ENCODE assay signal across 8 cellular contexts in the genomic region with DNA sequence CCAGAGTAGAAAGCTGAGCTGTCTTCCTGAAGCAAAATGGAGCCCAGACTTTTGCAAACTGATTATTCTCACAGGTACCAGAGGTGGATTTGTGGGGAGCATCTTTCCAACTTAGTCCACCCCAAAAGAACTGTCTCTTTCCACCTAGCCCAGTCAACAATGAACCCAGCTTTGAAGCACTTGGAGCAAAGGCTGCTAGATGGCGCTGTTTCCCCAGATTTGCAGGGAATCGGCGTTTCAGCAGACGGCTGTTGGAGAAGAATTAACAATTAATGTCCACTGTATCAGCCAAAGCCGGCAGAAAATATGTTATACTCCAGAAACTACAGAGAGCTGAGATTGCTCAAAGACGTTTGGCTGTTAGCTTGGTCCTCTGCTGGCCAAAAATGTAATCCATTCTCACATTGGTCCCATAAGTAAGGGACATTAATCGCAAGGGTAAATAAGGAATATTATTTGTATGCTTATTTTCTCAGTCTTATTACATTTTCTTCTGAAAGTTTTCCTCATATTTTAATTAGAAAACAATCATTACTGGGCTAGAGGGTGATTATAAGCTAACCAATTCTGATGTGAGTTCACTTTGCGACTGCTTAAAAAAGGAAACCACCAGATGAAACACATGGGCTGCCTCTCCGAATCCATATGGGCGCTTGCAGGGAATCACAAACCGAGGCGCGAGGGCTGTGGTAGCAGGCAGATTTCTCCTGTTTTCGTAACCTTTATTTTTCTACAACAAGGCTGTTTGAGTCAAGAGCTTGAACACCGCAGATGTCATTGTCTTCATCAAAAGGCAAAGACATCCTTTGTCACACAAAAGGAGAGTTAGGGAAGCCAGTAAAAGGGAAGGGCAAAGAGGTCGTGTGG.
A peak's percentile ranks its signal among the peaks of the same experiment; 100 is the strongest.
DNase-seq lines count a peak whose midpoint lies in the region; ATAC-seq, FAIRE-seq and TF ChIP-seq lines count a peak whose summit lies in the region.

No MANE protein-coding gene starts in this region.

- no peak for TF ChIP-seq EP300 in H1 (IDR thresholded peaks at IDR 0.05; ENCODE audit: borderline replicate concordance in 1 of 2, low read depth in 2 of 2, low read length in 2 of 2)

- H3K9me3 ChIP-seq in H1 (ENCODE audit: insufficient read depth in 2 of 2, low read depth in 1 of 2, low read length in 1 of 2) = no peaks in the 10 kb centered on the region

- POLR2A ChIA-PET in H1 (lab: Charles Lee; ENCODE audit: partially characterized antibody) = no interaction called here

- no peak overlapping the region for H4K8ac ChIP-seq in H1 (ENCODE audit: extremely low read depth, insufficient read depth, low read length)

- peak overlapping the region; percentile 93; the same call in 1 of the 2 replicates for H2AFZ ChIP-seq in H1 (ENCODE audit: low read length)

- ATAC-seq in GM18909 (IDR thresholded peaks at IDR 0.05; ENCODE audit: poor library complexity, unreplicated experiment) = peak; percentile 69
- ATAC-seq in GM19467 (IDR thresholded peaks at IDR 0.05; ENCODE audit: unreplicated experiment) = no peak
- no peak for ATAC-seq in HG02973 (IDR thresholded peaks at IDR 0.05; ENCODE audit: unreplicated experiment)

- H3K36me3 ChIP-seq in H1 (ENCODE audit: control insufficient read depth in 2 of 4, insufficient read depth in 4 of 4, low read length in 3 of 4) = no peaks in the 10 kb centered on the region

- H3K9ac ChIP-seq in H1 (replicated peaks in 1 of 4; ENCODE audit: extremely low read depth in 1 of 4, low read depth in 3 of 4, low read length in 3 of 4) = no peak overlapping the region

- H3K9me3 Mint-ChIP-seq in mesothelial cell of epicardium = no peaks in the 10 kb centered on the region

- DNase-seq in Caki2 (ENCODE audit: low read depth) (peak; percentile 8), LoVo (ENCODE audit: low spot score) (peak; percentile 67), RPMI8226 (peak; percentile 84), H1 (ENCODE audit: low read depth in 1 of 2, low spot score in 2 of 2) (peak; percentile 33 to 88), mesothelial cell of epicardium (ENCODE audit: low spot score in 2 of 2, unreplicated experiment in 2 of 2) (peak; percentile 38 to 82)

- no peak overlapping the region for H4K91ac ChIP-seq in H1 (replicated peaks; ENCODE audit: insufficient read length, low read length)

- in situ Hi-C loops in Caki2 (cut with HindIII; ENCODE audit: low pct_unique_long_range_greater_than_20kb, low sequenced_read_pairs) = no loop called here

- no peak overlapping the region for H3K4ac ChIP-seq in H1 (replicated peaks; ENCODE audit: insufficient read length, low read depth, low read length)

- no peaks in the 10 kb centered on the region for H3K23me2 ChIP-seq in H1 (ENCODE audit: low read depth, low read length)

- H3K23ac ChIP-seq in H1 (ENCODE audit: insufficient read length) = no peak overlapping the region

- H3K4me3 Mint-ChIP-seq in mesothelial cell of epicardium = no peak overlapping the region

- TF ChIP-seq CTCF in H1 (IDR thresholded peaks at IDR 0.05; ENCODE audit: control extremely low read depth in 1 of 3, insufficient read depth in 1 of 3, low read depth in 1 of 3, low read length in 3 of 3) (peak; percentile 77 to 91 (median 82)), mesothelial cell of epicardium (IDR thresholded peaks at IDR 0.05; ENCODE audit: unreplicated experiment) (peak; percentile 78)

- H2BK20ac ChIP-seq in H1 (ENCODE audit: low read length) = no peak overlapping the region

- H3K79me2 ChIP-seq in H1 (ENCODE audit: control insufficient read depth in 1 of 2, insufficient read depth in 2 of 2, low read length in 2 of 2) = no peaks in the 10 kb centered on the region

- no peaks in the 10 kb centered on the region for H4K20me1 ChIP-seq in H1 (replicated peaks in 1 of 2; ENCODE audit: control insufficient read depth in 1 of 2, insufficient read depth in 2 of 2, low read length in 2 of 2)

- no peak overlapping the region for H2BK15ac ChIP-seq in H1 (ENCODE audit: low read length)

- H3K27me3 Mint-ChIP-seq in mesothelial cell of epicardium (ENCODE audit: low read depth) = peaks cover 47% of the 10 kb centered on the region

- H3K4me1 ChIP-seq in H1 (replicated peaks in 1 of 4; ENCODE audit: control insufficient read depth in 3 of 4, insufficient read depth in 4 of 4, low read length in 3 of 4) = peaks cover 0 to 11% (median 8%) of the 10 kb centered on the region in 4 experiments; a peak in 5 of 7 replicates

- CTCF ChIA-PET in H1 (lab: Charles Lee; ENCODE audit: partially characterized antibody) = interaction anchor here (0.7 to 3.7 kb wide), 28 partner anchors 10 to 521 kb away, joined by 3 to 24 read pairs (median 4); no protein-coding TSS in a partner anchor

- peak; percentile 58 for FAIRE-seq in H1 (lab: Jason Lieb, UNC)

- 44% methylated on average over 16 of the region's 16 CpGs; no CpG with 5 or more reads in 1 of the 2 experiments for WGBS in H1 (ENCODE audit: extremely low coverage in 1 of 2, insufficient coverage in 1 of 2, insufficient read length in 1 of 2, insufficient replicate concordance in 2 of 2, low coverage in 1 of 2, low lambda C conversion rate in 2 of 2, missing lambda C conversion rate in 1 of 2), 2 experiments

- no peak overlapping the region for H4K5ac ChIP-seq in H1 (ENCODE audit: insufficient read length, low read depth, low read length)

- no peaks in the 10 kb centered on the region for H3K4me1 Mint-ChIP-seq in mesothelial cell of epicardium

- H2BK5ac ChIP-seq in H1 (ENCODE audit: low read depth, low read length) = no peak overlapping the region

- TF ChIP-seq POLR2A in H1 (IDR thresholded peaks at IDR 0.05; ENCODE audit: control extremely low read depth in 1 of 2, low read depth in 2 of 2, low read length in 2 of 2) = no peak

- no peaks in the 10 kb centered on the region for H3K36me3 Mint-ChIP-seq in mesothelial cell of epicardium

- H3K14ac ChIP-seq in H1 (ENCODE audit: insufficient read length) = no peak overlapping the region

- no peak overlapping the region for H3K27ac ChIP-seq in H1 (ENCODE audit: low read depth, low read length)

- H3K4me3 ChIP-seq in H1 (ENCODE audit: extremely low read depth in 1 of 4, insufficient read depth in 2 of 4, low read depth in 3 of 4, low read length in 4 of 4) = peak overlapping the region in 1 of 4 experiments; percentile 13; a peak in 1 of 8 replicates

- H2BK120ac ChIP-seq in H1 (replicated peaks; ENCODE audit: low read depth, low read length) = no peak overlapping the region

- H3K27ac Mint-ChIP-seq in mesothelial cell of epicardium = no peak overlapping the region

- no peaks in the 10 kb centered on the region for H3K79me1 ChIP-seq in H1 (ENCODE audit: low read depth, low read length)

- peak overlapping the region; percentile 31; a peak in 3 of 4 replicates for H3K4me2 ChIP-seq in H1 (ENCODE audit: insufficient read depth in 1 of 2, low read depth in 2 of 2, low read length in 2 of 2)

- H3K27me3 ChIP-seq in H1 (replicated peaks in 1 of 4; ENCODE audit: control insufficient read depth in 3 of 4, extremely low read depth in 1 of 4, insufficient read depth in 3 of 4, low read length in 3 of 4) = no peaks in the 10 kb centered on the region

- H3K18ac ChIP-seq in H1 (ENCODE audit: extremely low read depth, low read length) = no peak overlapping the region

- H3K56ac ChIP-seq in H1 (replicated peaks; ENCODE audit: insufficient read length, low read depth, low read length) = no peak overlapping the region

- H2BK12ac ChIP-seq in H1 (ENCODE audit: low read depth, low read length) = peak overlapping the region; percentile 73; the same call in 1 of the 2 replicates

- TF ChIP-seq RAD21 in H1 (IDR thresholded peaks at IDR 0.05 in 1 of 2, conservative IDR thresholded peaks at IDR 0.05 in 1 of 2; ENCODE audit: low read depth in 2 of 2, low read length in 2 of 2) = peak; percentile 91 to 95

- no peak overlapping the region for H2AK5ac ChIP-seq in H1 (ENCODE audit: low read depth, low read length)

TF ChIP-seq in H1, 55 proteins besides CTCF, POLR2A, EP300 and RAD21 (continues in another document):
- TF ChIP-seq CEBPB (IDR thresholded peaks at IDR 0.05; ENCODE audit: low read depth, low read length) = no peak
- TF ChIP-seq SAP30 (IDR thresholded peaks at IDR 0.05; ENCODE audit: insufficient read depth, insufficient replicate concordance, low read length) = no peak
- no peak for TF ChIP-seq HDAC2 (IDR thresholded peaks at IDR 0.05; ENCODE audit: borderline replicate concordance in 1 of 2, low read depth in 2 of 2, low read length in 2 of 2)
- TF ChIP-seq EGR1 (IDR thresholded peaks at IDR 0.05; ENCODE audit: borderline replicate concordance, low read depth, low read length) = no peak
- TF ChIP-seq, protein P1, sequence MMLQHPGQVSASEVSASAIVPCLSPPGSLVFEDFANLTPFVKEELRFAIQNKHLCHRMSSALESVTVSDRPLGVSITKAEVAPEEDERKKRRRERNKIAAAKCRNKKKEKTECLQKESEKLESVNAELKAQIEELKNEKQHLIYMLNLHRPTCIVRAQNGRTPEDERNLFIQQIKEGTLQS (IDR thresholded peaks at IDR 0.05; ENCODE audit: insufficient read depth, low read depth, low read length) = no peak
- no peak for TF ChIP-seq NRF1 (IDR thresholded peaks at IDR 0.05; ENCODE audit: low read depth, low read length)
- no peak for TF ChIP-seq SP2 (IDR thresholded peaks at IDR 0.05; ENCODE audit: low read length)
- TF ChIP-seq ZNF274 (IDR thresholded peaks at IDR 0.05; ENCODE audit: borderline replicate concordance, extremely low read depth, low read length) = no peak
- TF ChIP-seq KDM5A (IDR thresholded peaks at IDR 0.05; ENCODE audit: low read length) = no peak
- TF ChIP-seq BRCA1 (IDR thresholded peaks at IDR 0.05; ENCODE audit: low read depth, low read length) = no peak
- TF ChIP-seq EZH2 (IDR thresholded peaks at IDR 0.05; ENCODE audit: low read depth, low read length, severe bottlenecking) = no peak
- no peak for TF ChIP-seq TEAD4 (IDR thresholded peaks at IDR 0.05; ENCODE audit: low read depth, low read length)
- no peak for TF ChIP-seq RBBP5 (IDR thresholded peaks at IDR 0.05; ENCODE audit: borderline replicate concordance, low read depth, low read length)
- TF ChIP-seq SP1 (IDR thresholded peaks at IDR 0.05; ENCODE audit: low read depth, low read length) = no peak
- no peak for TF ChIP-seq SIN3A (conservative IDR thresholded peaks at IDR 0.05 in 1 of 2, IDR thresholded peaks at IDR 0.05 in 1 of 2; ENCODE audit: low read depth in 1 of 2, low read length in 2 of 2)
- no peak for TF ChIP-seq YY1 (IDR thresholded peaks at IDR 0.05; ENCODE audit: low read depth, low read length)
- no peak for TF ChIP-seq POLR2AphosphoS5 (IDR thresholded peaks at IDR 0.05; ENCODE audit: low read depth, low read length)
- no peak for TF ChIP-seq HDAC6 (IDR thresholded peaks at IDR 0.05; ENCODE audit: low read depth, low read length)
- TF ChIP-seq BACH1 (IDR thresholded peaks at IDR 0.05; ENCODE audit: low read length) = no peak
- no peak for TF ChIP-seq SUZ12 (IDR thresholded peaks at IDR 0.05; ENCODE audit: low read length)
- TF ChIP-seq JUND (IDR thresholded peaks at IDR 0.05; ENCODE audit: low read length) = 0 out of 2 replicates have a peak, but pooled peaks have one; percentile 34

Comparison
In these comparisons a context has a peak if more than half of its experiments do, and no peak if none do; other contexts are left out.
1. DNase-seq: peak in every context shown above with its lines; median percentile 84 in RPMI8226; 67 in LoVo; 60 in H1; 60 in mesothelial cell of epicardium; 8 in Caki2.